Comparison of ENCODE assay signal across 11 cellular contexts in the genomic region with DNA sequence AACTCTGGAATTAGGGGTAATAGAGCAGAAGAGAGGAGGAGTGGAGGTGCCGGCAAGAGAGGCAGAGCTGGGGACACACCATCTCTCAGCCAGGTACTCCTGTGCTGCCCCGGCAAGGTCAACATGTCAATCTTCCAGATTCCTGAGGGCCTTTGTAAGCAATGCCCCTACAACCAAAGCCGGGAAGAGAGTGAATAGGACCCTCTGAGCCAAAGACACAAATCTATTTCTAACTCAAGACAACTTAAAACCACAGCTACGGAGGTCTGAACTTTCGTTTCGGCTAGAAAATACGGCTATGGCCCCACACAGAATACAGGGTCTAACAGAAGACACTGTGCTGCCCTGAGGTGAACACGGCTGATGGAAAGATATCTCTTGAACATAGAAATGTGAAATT.
DNase-seq lines count a peak whose midpoint lies in the region; ATAC-seq, FAIRE-seq and TF ChIP-seq lines count a peak whose summit lies in the region.
"Had no signal": no experiment of that assay in that cellular context is flagged by ENCODE, and none has a peak within 500 bp of the region (broad histone marks: within the 10 kb centered on the region; RNA-seq: fewer than 3 reads in every experiment).

No MANE protein-coding gene starts in this region.

- POLR2A ChIA-PET in activated naive CD8-positive, alpha-beta T cell treated with anti-CD3 and anti-CD28 coated beads, Interleukin-2, amount 10 ng/mL, durations not matched to agents 7 days and 5 days (lab: Charles Lee) = interaction anchor here (1.0 to 5.2 kb wide), 6 partner anchors 8 to 66 kb away, joined by 3 to 80 read pairs (median 4); partner anchors contain the start of gene SERINC5

- H3K4me3 ChIP-seq in cardiac muscle cell (no peak overlapping the region), heart left ventricle (peak overlapping the region in 1 of 12 donors; percentile 23), vagina (peak overlapping the region; percentile 12 to 16)
- H3K4me3 ChIP-seq: HAP-1 had no signal

- H3K4me1 Mint-ChIP-seq in activated naive CD8-positive, alpha-beta T cell treated with anti-CD3 and anti-CD28 coated beads, Interleukin-2, amount 10 ng/mL, durations not matched to agents 7 days and 5 days = peaks cover 84% of the 10 kb centered on the region
- H3K4me1 Mint-ChIP-seq in naive B cell = peaks cover 49 to 78% (median 57%) of the 10 kb centered on the region in 3 donors

- no peak for FAIRE-seq in H54 (lab: Jason Lieb, UNC)

- no peaks in the 10 kb centered on the region for H3K9me3 Mint-ChIP-seq in activated naive CD8-positive, alpha-beta T cell treated with anti-CD3 and anti-CD28 coated beads, Interleukin-2, amount 10 ng/mL, durations not matched to agents 7 days and 5 days
- no peaks in the 10 kb centered on the region for H3K9me3 Mint-ChIP-seq in naive B cell

- H3K36me3 Mint-ChIP-seq in activated naive CD8-positive, alpha-beta T cell treated with anti-CD3 and anti-CD28 coated beads, Interleukin-2, amount 10 ng/mL, durations not matched to agents 7 days and 5 days = peaks cover 14% of the 10 kb centered on the region
- H3K36me3 Mint-ChIP-seq in naive B cell = peaks cover 0 to 12% of the 10 kb centered on the region in 2 donors

- 77 to 82% (median 79%) methylated on average over 8 of the region's 8 CpGs for WGBS in heart left ventricle, 4 donors

- H3K27ac ChIP-seq in cardiac muscle cell = peak overlapping the region; percentile 44
- H3K27ac ChIP-seq in heart left ventricle = peak overlapping the region in 1 of 12 donors; percentile 67
- H3K27ac ChIP-seq in vagina = peak overlapping the region; percentile 37

- H3K36me3 ChIP-seq in cardiac muscle cell = no peaks in the 10 kb centered on the region
- no peaks in the 10 kb centered on the region for H3K36me3 ChIP-seq in heart left ventricle
- no peaks in the 10 kb centered on the region for H3K36me3 ChIP-seq in vagina
- H3K36me3 ChIP-seq: HAP-1 had no signal

- no peaks in the 10 kb centered on the region for H3K9me3 ChIP-seq in cardiac muscle cell (ENCODE audit: low read depth)
- H3K9me3 ChIP-seq in heart left ventricle = no peaks in the 10 kb centered on the region
- no peaks in the 10 kb centered on the region for H3K9me3 ChIP-seq in vagina
- H3K9me3 ChIP-seq: HAP-1 had no signal

- H3K4me1 ChIP-seq in cardiac muscle cell (ENCODE audit: low read depth) (peaks cover 67% of the 10 kb centered on the region), heart left ventricle (peaks cover 0 to 64% (median 43%) of the 10 kb centered on the region in 12 donors), vagina (peaks cover 57% of the 10 kb centered on the region)

- TF ChIP-seq POLR2A in heart left ventricle (IDR thresholded peaks at IDR 0.05) (no peak), vagina (IDR thresholded peaks at IDR 0.05) (no peak), H54 (IDR thresholded peaks at IDR 0.05; ENCODE audit: low read depth, low read length) (no peak)

- peak overlapping the region; percentile 98 for H3K27ac Mint-ChIP-seq in activated naive CD8-positive, alpha-beta T cell treated with anti-CD3 and anti-CD28 coated beads, Interleukin-2, amount 10 ng/mL, durations not matched to agents 7 days and 5 days
- H3K27ac Mint-ChIP-seq in naive B cell = peak overlapping the region in 4 of 6 donors; percentile 9 to 91 (median 76)

- no peaks in the 10 kb centered on the region for H3K27me3 ChIP-seq in cardiac muscle cell
- no peaks in the 10 kb centered on the region for H3K27me3 ChIP-seq in heart left ventricle
- H3K27me3 ChIP-seq in vagina = no peaks in the 10 kb centered on the region

- TF ChIP-seq CTCF in cardiac muscle cell (IDR thresholded peaks at IDR 0.05; ENCODE audit: low read depth, low read length) = no peak
- TF ChIP-seq CTCF in heart left ventricle (IDR thresholded peaks at IDR 0.05) = no peak
- TF ChIP-seq CTCF in vagina (IDR thresholded peaks at IDR 0.05) = no peak

- H3K4me3 Mint-ChIP-seq in activated naive CD8-positive, alpha-beta T cell treated with anti-CD3 and anti-CD28 coated beads, Interleukin-2, amount 10 ng/mL, durations not matched to agents 7 days and 5 days = peak overlapping the region; percentile 92
- peak overlapping the region in 6 of 8 donors; percentile 44 to 80 (median 63) for H3K4me3 Mint-ChIP-seq in naive B cell

- ATAC-seq in heart left ventricle (no peak), naive B cell (ENCODE audit: low read depth in 2 of 2) (no peak), GM19467 (IDR thresholded peaks at IDR 0.05; ENCODE audit: unreplicated experiment) (no peak)
- peak; percentile 12 for ATAC-seq in activated naive CD8-positive, alpha-beta T cell treated with anti-CD3 and anti-CD28 coated beads, Interleukin-2, amount 10 ng/mL, durations not matched to agents 7 days and 5 days (ENCODE audit: low read depth)

- intact Hi-C loops in heart left ventricle (cut with DNase I) = no loop called here
- intact Hi-C loops in vagina (cut with DNase I) = no loop called here

- H3K27me3 Mint-ChIP-seq in activated naive CD8-positive, alpha-beta T cell treated with anti-CD3 and anti-CD28 coated beads, Interleukin-2, amount 10 ng/mL, durations not matched to agents 7 days and 5 days = no peaks in the 10 kb centered on the region
- no peaks in the 10 kb centered on the region for H3K27me3 Mint-ChIP-seq in naive B cell

- peak in 1 of 2 donors; percentile 35 for DNase-seq in cardiac muscle cell (ENCODE audit: low read depth in 1 of 2, low spot score in 1 of 2)
- no peak for DNase-seq in heart left ventricle
- DNase-seq in activated naive CD8-positive, alpha-beta T cell treated with anti-CD3 and anti-CD28 coated beads, Interleukin-2, amount 10 ng/mL, durations not matched to agents 7 days and 5 days = no peak
- DNase-seq in naive B cell = no peak
- no peak for DNase-seq in vagina (ENCODE audit: extremely low spot score in 2 of 2)
- no peak for DNase-seq in NCI-H82 treated with DMSO at 0.1 percent for 48 hours (lab: John Stamatoyannopoulos, UW; ENCODE audit: unreplicated experiment)
- DNase-seq in H54 (ENCODE audit: insufficient read length, low spot score) = no peak
- DNase-seq: central memory CD4-positive, alpha-beta T cell; NCI-H446 had no signal
